ENCODE assay signal across 13 cellular contexts in genomic region chr2:109112-109809, GRCh38.
DNase-seq lines count a peak whose midpoint lies in the region; ATAC-seq and TF ChIP-seq lines count a peak whose summit lies in the region.
"Had no signal": no experiment of that assay in that cellular context is flagged by ENCODE, and none has a peak within 500 bp of the region (broad histone marks: within the 10 kb centered on the region; RNA-seq: fewer than 3 reads in every experiment).

No MANE protein-coding gene starts in this region.

- CTCF ChIA-PET in A673 (lab: Charles Lee) (no interaction called here), PC-3 (lab: Charles Lee) (interaction anchor here (1.1 kb wide), 1 partner anchor 33 kb away, joined by 3 read pairs; no protein-coding TSS in a partner anchor), WTC11 (lab: Charles Lee) (no interaction called here)

- H2AFZ ChIP-seq in PC-3 (ENCODE audit: low read length): no peak overlapping the region

- no peaks in the 10 kb centered on the region for H3F3A ChIP-seq in PC-3 (ENCODE audit: low read length, unreplicated experiment)

- peak overlapping the region; percentile 25 for H3K4me2 ChIP-seq in PC-3 (ENCODE audit: low read length)

- ATAC-seq in PC-3 (peak; percentile 77), gastroesophageal sphincter (peak; percentile 16), lower lobe of right lung (peak; percentile 66 to 68), WTC11 (no peak)
- ATAC-seq: GM12878 had no signal

- H3K79me2 ChIP-seq in PC-3 (ENCODE audit: low read length): no peaks in the 10 kb centered on the region

- no peaks in the 10 kb centered on the region for H3K27me3 ChIP-seq in A673 (replicated peaks; ENCODE audit: insufficient read depth, low read depth, low read length, poor library complexity)
- H3K27me3 ChIP-seq in PC-3 (ENCODE audit: low read length): no peaks in the 10 kb centered on the region
- H3K27me3 ChIP-seq in gastroesophageal sphincter: no peaks in the 10 kb centered on the region
- H3K27me3 ChIP-seq in lower lobe of right lung (ENCODE audit: low read depth): no peaks in the 10 kb centered on the region

- no peaks in the 10 kb centered on the region for H3K9me2 ChIP-seq in PC-3 (replicated peaks; ENCODE audit: low read length)

- intact Hi-C loops in A673 (cut with micrococcal nuclease; ENCODE audit: unreplicated experiment) (no loop called here), PC-3 (cut with micrococcal nuclease) (no loop called here), lower lobe of right lung (cut with DNase I) (no loop called here)

- no TSS peak for BruUV-seq in A673 (replicated peaks; lab: Mats Ljungman, UMichigan)
- no TSS peak for BruUV-seq in PC-3 (replicated peaks; lab: Mats Ljungman, UMichigan)

- H3K4me1 Mint-ChIP-seq in glutamatergic neuron (ENCODE audit: low read depth, unreplicated experiment) (no peaks in the 10 kb centered on the region), WTC11 (peaks cover 9% of the 10 kb centered on the region)
- H3K4me1 Mint-ChIP-seq: CD8-positive, alpha-beta memory T cell had no signal

- POLR2A ChIA-PET in A673 (lab: Charles Lee; ENCODE audit: low non-redundant PET): no interaction called here
- POLR2A ChIA-PET in PC-3 (lab: Charles Lee; ENCODE audit: unreplicated experiment): no interaction called here
- POLR2A ChIA-PET in WTC11 (lab: Charles Lee): no interaction called here

- H3K9me3 Mint-ChIP-seq in glutamatergic neuron (ENCODE audit: unreplicated experiment) (peaks cover 2% of the 10 kb centered on the region), WTC11 (peaks cover 40% of the 10 kb centered on the region)

- H3K27ac Mint-ChIP-seq in glutamatergic neuron (ENCODE audit: unreplicated experiment): no peak overlapping the region
- no peak overlapping the region for H3K27ac Mint-ChIP-seq in WTC11

- DNase-seq in A673 (ENCODE audit: low spot score): peak; percentile 54
- DNase-seq in PC-3: peak; percentile 55
- no peak for DNase-seq in lower lobe of right lung
- no peak for DNase-seq in glutamatergic neuron
- no peak for DNase-seq in WTC11 (ENCODE audit: low spot score)
- no peak for DNase-seq in DMS53 (lab: John Stamatoyannopoulos, UW)
- DNase-seq in hepatic stellate cell (ENCODE audit: low spot score): no peak
- DNase-seq: CD8-positive, alpha-beta memory T cell; DMS79; KBM-7 had no signal

- H3K36me3 Mint-ChIP-seq in glutamatergic neuron (ENCODE audit: unreplicated experiment) (peaks cover 20% of the 10 kb centered on the region), WTC11 (peaks cover 19% of the 10 kb centered on the region)

- H3K4me3 ChIP-seq in A673 (ENCODE audit: low read depth, low read length, poor library complexity, severe bottlenecking) (no peak overlapping the region), PC-3 (ENCODE audit: low read length) (no peak overlapping the region), gastroesophageal sphincter (no peak overlapping the region), lower lobe of right lung (no peak overlapping the region)
- H3K4me3 ChIP-seq: GM12878 had no signal

- no peaks in the 10 kb centered on the region for H3K36me3 ChIP-seq in A673 (ENCODE audit: insufficient read depth, low read length, poor library complexity, severe bottlenecking)
- H3K36me3 ChIP-seq in PC-3 (ENCODE audit: low read depth, low read length): no peaks in the 10 kb centered on the region
- H3K36me3 ChIP-seq in gastroesophageal sphincter: no peaks in the 10 kb centered on the region
- no peaks in the 10 kb centered on the region for H3K36me3 ChIP-seq in lower lobe of right lung

- H3K9ac ChIP-seq in PC-3 (ENCODE audit: low read length): no peak overlapping the region

- peaks cover 9% of the 10 kb centered on the region for H3K9me3 ChIP-seq in A673 (ENCODE audit: low read depth, low read length, poor library complexity, severe bottlenecking)
- H3K9me3 ChIP-seq in PC-3 (ENCODE audit: low read length): peaks cover 9% of the 10 kb centered on the region; the same call in 1 of the 2 replicates
- peaks cover 0 to 26% (median 0%) of the 10 kb centered on the region in 3 donors for H3K9me3 ChIP-seq in gastroesophageal sphincter
- peaks cover 10% of the 10 kb centered on the region for H3K9me3 ChIP-seq in lower lobe of right lung

- TF ChIP-seq EP300 in gastroesophageal sphincter (IDR thresholded peaks at IDR 0.05): no peak

- H3K4me3 Mint-ChIP-seq in glutamatergic neuron (ENCODE audit: unreplicated experiment) (no peak overlapping the region), WTC11 (no peak overlapping the region)
- H3K4me3 Mint-ChIP-seq: CD8-positive, alpha-beta memory T cell had no signal

- H3K4me1 ChIP-seq in A673 (ENCODE audit: insufficient read depth, low read length, poor library complexity, severe bottlenecking) (peaks cover 8% of the 10 kb centered on the region), PC-3 (ENCODE audit: insufficient read depth, low read length) (peaks cover 27% of the 10 kb centered on the region), gastroesophageal sphincter (no peaks in the 10 kb centered on the region), lower lobe of right lung (no peaks in the 10 kb centered on the region)

- TF ChIP-seq CTCF in A673 (conservative IDR thresholded peaks at IDR 0.05; ENCODE audit: low read depth, low read length) (no peak), PC-3 (conservative IDR thresholded peaks at IDR 0.05; ENCODE audit: low read depth, low read length) (no peak), gastroesophageal sphincter (IDR thresholded peaks at IDR 0.05) (no peak), lower lobe of right lung (IDR thresholded peaks at IDR 0.05) (no peak), glutamatergic neuron (IDR thresholded peaks at IDR 0.05; ENCODE audit: partially characterized antibody, unreplicated experiment) (no peak), WTC11 (IDR thresholded peaks at IDR 0.05) (no peak)

- H4K20me1 ChIP-seq in PC-3 (ENCODE audit: low read length): no peaks in the 10 kb centered on the region

- 52% methylated on average over 2 of the region's 3 CpGs; no CpG with 5 or more reads in 1 of the 2 donors for WGBS in gastroesophageal sphincter (ENCODE audit: low coverage in 1 of 2), 2 donors

- TF ChIP-seq POLR2A in gastroesophageal sphincter (IDR thresholded peaks at IDR 0.05): no peak

- peak overlapping the region; percentile 88 for H3K27ac ChIP-seq in A673 (ENCODE audit: low read depth, low read length, poor library complexity, severe bottlenecking)
- peak overlapping the region; percentile 9; the same call in 1 of the 2 replicates for H3K27ac ChIP-seq in PC-3 (ENCODE audit: low read length)
- no peak overlapping the region for H3K27ac ChIP-seq in gastroesophageal sphincter
- H3K27ac ChIP-seq in lower lobe of right lung: no peak overlapping the region
- H3K27ac ChIP-seq: HL-60 had no signal

- H3K27me3 Mint-ChIP-seq in glutamatergic neuron (ENCODE audit: unreplicated experiment): no peaks in the 10 kb centered on the region
- peaks cover 4% of the 10 kb centered on the region for H3K27me3 Mint-ChIP-seq in WTC11 (ENCODE audit: low read depth)

TF ChIP-seq in WTC11, 78 proteins besides CTCF, POLR2A, EP300 and RAD21:
- no peak for TF ChIP-seq ZNF423 (CRISPR knock-in tag; IDR thresholded peaks at IDR 0.05)
TF ChIP-seq in WTC11: peak in this region for 0.

Comparison
In these comparisons a context has a peak if more than half of its experiments do, and no peak if none do; other contexts are left out.
1. DNase-seq: peak in A673 (single experiment) and PC-3 (single experiment); none in lower lobe of right lung (single experiment), glutamatergic neuron (single experiment), WTC11 (single experiment), DMS53 (single experiment) and hepatic stellate cell (single experiment).
2. H3K27ac ChIP-seq: peak in A673 (single experiment) and PC-3 (single experiment); none in gastroesophageal sphincter (0 of 4) and lower lobe of right lung (single experiment).